8 cellular contexts compared by ENCODE assay signal in genomic region chr10:33336606-33337334, GRCh38. TPM values are rescaled to one million over a fixed set of nuclear protein-coding genes. Genes with fewer than 3 reads are reported as not detected.
A peak's percentile ranks its signal among the peaks of the same experiment; 100 is the strongest.
DNase-seq lines count a peak whose midpoint lies in the region; ATAC-seq, FAIRE-seq and TF ChIP-seq lines count a peak whose summit lies in the region.

No MANE protein-coding gene starts in this region.

- H3K79me2 ChIP-seq in HepG2 (ENCODE audit: insufficient read depth, low read length) = peaks cover 2% of the 10 kb centered on the region

- TF ChIP-seq CTCF in coronary artery (IDR thresholded peaks at IDR 0.05) (no peak), HepG2 (CRISPR knock-in tag; IDR thresholded peaks at IDR 0.05) (no peak), suprapubic skin (IDR thresholded peaks at IDR 0.05) (no peak)

- ATAC-seq in HepG2 (peak; percentile 7), GM18907 (IDR thresholded peaks at IDR 0.05; ENCODE audit: unreplicated experiment) (no peak)

- H3K27me3 ChIP-seq in HepG2 (ENCODE audit: control insufficient read depth in 1 of 2, insufficient read depth in 2 of 2, low read length in 2 of 2) = peaks cover 3 to 44% of the 10 kb centered on the region in 2 experiments; a peak in 4 of 5 replicates
- no peaks in the 10 kb centered on the region for H3K27me3 ChIP-seq in suprapubic skin

- peak; percentile 36 for DNase-seq in NCI-H526 treated with DMSO at 0.1 percent for 48 hours (lab: John Stamatoyannopoulos, UW)
- DNase-seq in coronary artery (ENCODE audit: low spot score) = peak; percentile 78
- DNase-seq in HepG2 (ENCODE audit: low spot score) = no peak
- DNase-seq in suprapubic skin (ENCODE audit: low spot score in 2 of 2) = peak in 1 of 2 donors; percentile 74
- DNase-seq in activated CD4-positive, CD25-positive, alpha-beta regulatory T cell (lab: John Stamatoyannopoulos, UW) = no peak
- no peak for DNase-seq in activated effector memory CD4-positive, alpha-beta T cell treated with anti-CD3 and anti-CD28 coated beads, Interleukin-2, amount 50 U/mL, for 16 hours

- intact Hi-C loops in HepG2 (cut with micrococcal nuclease; ENCODE audit: unreplicated experiment) = loop anchor here (10.0 kb wide), 2 partner anchors 738 to 958 kb away; no protein-coding TSS in a partner anchor

- POLR2A ChIA-PET in HepG2 (lab: Yijun Ruan, JAX) = no interaction called here

- peak overlapping the region; percentile 96 for H3K4me2 ChIP-seq in HepG2 (ENCODE audit: low read depth, low read length)

- 2% methylated on average over 18 of the region's 66 CpGs for WGBS in HepG2 (ENCODE audit: low lambda C conversion rate)
- WGBS in suprapubic skin = 8% methylated on average over 13 of the region's 66 CpGs

- H2AFZ ChIP-seq in HepG2 (ENCODE audit: low read length) = no peak overlapping the region

- CTCF ChIA-PET in HepG2 (lab: Yijun Ruan, JAX; ENCODE audit: low intra/inter-chr PET ratio, low total read pairs) = no interaction called here

- no peak for TF ChIP-seq RAD21 in HepG2 (CRISPR knock-in tag; IDR thresholded peaks at IDR 0.05)

- H3K4me3 ChIP-seq in coronary artery (peak overlapping the region; percentile 77), HepG2 (replicated peaks in 1 of 3; ENCODE audit: insufficient read depth in 1 of 3, low read depth in 2 of 3, low read length in 3 of 3) (peak overlapping the region; percentile 52 to 81 (median 66)), suprapubic skin (peak overlapping the region; percentile 77)

- no peaks in the 10 kb centered on the region for H4K20me1 ChIP-seq in HepG2 (ENCODE audit: insufficient read depth, low read length)

- H3K4me1 ChIP-seq in ES-I3 (ENCODE audit: insufficient read depth, low read length) (peaks cover 15% of the 10 kb centered on the region; the same call in 1 of the 2 replicates), HepG2 (ENCODE audit: insufficient read depth, low read length) (peaks cover 47% of the 10 kb centered on the region), suprapubic skin (peaks cover 46% of the 10 kb centered on the region)

- TF ChIP-seq EP300 in HepG2 (IDR thresholded peaks at IDR 0.05; ENCODE audit: low read depth in 2 of 2, low read length in 2 of 2) (no peak), HepG2 (CRISPR knock-in tag; IDR thresholded peaks at IDR 0.05; ENCODE audit: borderline replicate concordance) (no peak), suprapubic skin (IDR thresholded peaks at IDR 0.05) (no peak)

- H3K9ac ChIP-seq in ES-I3 (ENCODE audit: low read depth, low read length) (peak overlapping the region; percentile 63), HepG2 (ENCODE audit: insufficient read depth, low read depth, low read length) (0 out of 2 replicates have a peak overlapping the region, but pooled peaks have one; percentile 32)

- H3K27ac ChIP-seq in coronary artery (peak overlapping the region; percentile 90 to 93), HepG2 (ENCODE audit: extremely low read length, insufficient read depth, low read length) (no peak overlapping the region), suprapubic skin (peak overlapping the region; percentile 89)

- TF ChIP-seq POLR2A in HepG2 (IDR thresholded peaks at IDR 0.05; ENCODE audit: insufficient read depth in 1 of 2, low read depth in 2 of 2, low read length in 2 of 2) (no peak), suprapubic skin (IDR thresholded peaks at IDR 0.05) (no peak)

- H3K9me3 ChIP-seq in ES-I3 (ENCODE audit: control insufficient read depth, insufficient read depth, low read length) (no peaks in the 10 kb centered on the region; the same call in 1 of the 2 replicates), HepG2 (ENCODE audit: low read length) (no peaks in the 10 kb centered on the region), suprapubic skin (no peaks in the 10 kb centered on the region)

- H3K36me3 ChIP-seq in ES-I3 (ENCODE audit: insufficient read depth, low read length) (no peaks in the 10 kb centered on the region), HepG2 (replicated peaks in 1 of 2; ENCODE audit: control insufficient read depth in 1 of 2, insufficient read depth in 2 of 2, low read length in 2 of 2) (no peaks in the 10 kb centered on the region), suprapubic skin (no peaks in the 10 kb centered on the region)

- in situ Hi-C loops in HepG2 (cut with HindIII; ENCODE audit: extremely low pct_ligation_motif_present, low pct_unique_long_range_greater_than_20kb) = loop anchor here (10.0 to 25.0 kb wide), 3 partner anchors 788 to 1301 kb away; no protein-coding TSS in a partner anchor

- no TSS peak for BruUV-seq in HepG2 (replicated peaks; lab: Mats Ljungman, UMichigan)

- FAIRE-seq in HepG2 (lab: Jason Lieb, UNC) = no peak

TF ChIP-seq in HepG2, 621 proteins besides CTCF, POLR2A, EP300 and RAD21 (continues in another document):
- TF ChIP-seq, protein P1, sequence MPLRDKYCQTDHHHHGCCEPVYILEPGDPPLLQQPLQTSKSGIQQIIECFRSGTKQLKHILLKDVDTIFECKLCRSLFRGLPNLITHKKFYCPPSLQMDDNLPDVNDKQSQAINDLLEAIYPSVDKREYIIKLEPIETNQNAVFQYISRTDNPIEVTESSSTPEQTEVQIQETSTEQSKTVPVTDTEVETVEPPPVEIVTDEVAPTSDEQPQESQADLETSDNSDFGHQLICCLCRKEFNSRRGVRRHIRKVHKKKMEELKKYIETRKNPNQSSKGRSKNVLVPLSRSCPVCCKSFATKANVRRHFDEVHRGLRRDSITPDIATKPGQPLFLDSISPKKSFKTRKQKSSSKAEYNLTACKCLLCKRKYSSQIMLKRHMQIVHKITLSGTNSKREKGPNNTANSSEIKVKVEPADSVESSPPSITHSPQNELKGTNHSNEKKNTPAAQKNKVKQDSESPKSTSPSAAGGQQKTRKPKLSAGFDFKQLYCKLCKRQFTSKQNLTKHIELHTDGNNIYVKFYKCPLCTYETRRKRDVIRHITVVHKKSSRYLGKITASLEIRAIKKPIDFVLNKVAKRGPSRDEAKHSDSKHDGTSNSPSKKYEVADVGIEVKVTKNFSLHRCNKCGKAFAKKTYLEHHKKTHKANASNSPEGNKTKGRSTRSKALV (CRISPR knock-in tag; IDR thresholded peaks at IDR 0.05) = peak; percentile 61
- TF ChIP-seq GABPB1 (CRISPR knock-in tag; IDR thresholded peaks at IDR 0.05) = no peak; the same call in 1 of the 2 replicates
- no peak for TF ChIP-seq ZNF263 (CRISPR knock-in tag; IDR thresholded peaks at IDR 0.05)
- peak; percentile 71 for TF ChIP-seq MAFF (IDR thresholded peaks at IDR 0.05; ENCODE audit: low read depth, low read length)
- TF ChIP-seq XRCC5 (optimal IDR thresholded peaks at IDR 0.05; ENCODE audit: low read length) = peak; percentile 4
- no peak for TF ChIP-seq ZGPAT (CRISPR knock-in tag; IDR thresholded peaks at IDR 0.05)
- no peak for TF ChIP-seq REL (CRISPR knock-in tag; conservative IDR thresholded peaks at IDR 0.05)
- no peak for TF ChIP-seq HES4 (CRISPR knock-in tag; IDR thresholded peaks at IDR 0.05; ENCODE audit: borderline replicate concordance)
- no peak for TF ChIP-seq ZNF615 (CRISPR knock-in tag; IDR thresholded peaks at IDR 0.05; ENCODE audit: borderline replicate concordance)
- TF ChIP-seq, protein P2, sequence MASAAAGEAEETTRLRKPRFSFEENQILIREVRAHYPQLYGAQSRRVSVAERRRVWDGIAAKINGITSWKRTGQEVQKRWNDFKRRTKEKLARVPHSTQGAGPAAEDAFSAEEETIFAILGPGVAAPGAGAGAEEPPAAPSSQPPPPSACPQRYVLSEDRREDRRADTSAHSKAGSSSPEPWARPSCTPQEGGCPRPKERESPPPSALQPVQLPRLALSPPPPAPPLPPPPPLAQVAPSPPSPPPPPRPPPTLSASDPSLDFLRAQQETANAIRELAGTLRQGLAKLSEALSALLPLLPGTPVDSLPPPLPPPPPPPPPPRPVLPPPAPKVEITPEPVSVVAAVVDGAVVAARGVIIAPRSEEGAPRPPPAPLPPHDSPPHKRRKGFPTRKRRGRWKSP (CRISPR knock-in tag; IDR thresholded peaks at IDR 0.05) = peak; percentile 36; the same call in 1 of the 2 replicates

RNA-seq across cellular contexts. Expression of gene NRP1, which starts 2.3 kb away (rescaled TPM):
- total RNA-seq in HepG2 (2016; rRNA removed; fragmentation: Illumina TruSeq; extraction: Trizol) (3.7 and 5.8 TPM in 2 replicates), suprapubic skin (10 to 100 TPM in 3 of 4 donors, 1 to 10 TPM in 1; 9.5 to 23.7 (median 18.2) TPM)
- 0.40 and 0.62 TPM in 2 replicates for total RNA-seq in HepG2 (2016; cell fraction: cytosol; rRNA removed; fragmentation: Illumina TruSeq; extraction: Trizol; ENCODE audit: low read depth)
- total RNA-seq in HepG2 (2016; cell fraction: insoluble cytoplasmic fraction; rRNA removed; fragmentation: Illumina TruSeq; extraction: Trizol) = 2.3 and 7.2 TPM in 2 replicates
- 1.4 and 1.5 TPM in 2 replicates for total RNA-seq in HepG2 (2016; cell fraction: membrane; rRNA removed; fragmentation: Illumina TruSeq; extraction: Trizol)
- total RNA-seq in HepG2 (2016; cell fraction: nucleus; rRNA removed; fragmentation: Illumina TruSeq; extraction: Trizol) = 8.7 and 10.3 TPM in 2 replicates
- 5.3 and 5.8 TPM in 2 replicates for polyA plus RNA-seq in HepG2 (2011; rRNA removed)
- polyA plus RNA-seq in HepG2 (2011; cell fraction: cytosol; rRNA removed) = 3.6 and 4.6 TPM in 2 replicates
- polyA plus RNA-seq in HepG2 (2011; cell fraction: nucleus; rRNA removed) = 7.4 and 8.5 TPM in 2 replicates
- 7.2 and 14.9 TPM in 2 replicates for polyA plus RNA-seq in HepG2 (2012)
- polyA plus RNA-seq in HepG2 (2016; cell fraction: cytosol; fragmentation: Illumina TruSeq; extraction: Trizol; ENCODE audit: low read depth) = 0.29 and 0.38 TPM in 2 replicates
- 2.2 and 2.4 TPM in 2 replicates for polyA plus RNA-seq in HepG2 (2016; cell fraction: insoluble cytoplasmic fraction; fragmentation: Illumina TruSeq; extraction: Trizol; ENCODE audit: low read depth)
- 0.31 and 0.57 TPM in 2 replicates for polyA plus RNA-seq in HepG2 (2016; cell fraction: membrane; fragmentation: Illumina TruSeq; extraction: Trizol; ENCODE audit: low read depth)
- polyA plus RNA-seq in HepG2 (2016; cell fraction: nucleus; fragmentation: Illumina TruSeq; extraction: Trizol; ENCODE audit: insufficient read depth, low read depth) = 6.3 and 7.6 TPM in 2 replicates
- 10.2 and 16.5 TPM in 2 replicates for polyA minus RNA-seq in HepG2 (2011; rRNA and poly(A)+ RNA removed; ENCODE audit: low replicate concordance)
- polyA minus RNA-seq in HepG2 (2011; cell fraction: cytosol; rRNA and poly(A)+ RNA removed) = 12.9 and 14.9 TPM in 2 replicates
- polyA minus RNA-seq in HepG2 (2011; cell fraction: nucleus; rRNA and poly(A)+ RNA removed) = 20.0 and 24.4 TPM in 2 replicates

Comparison
In these comparisons a context has a peak if more than half of its experiments do, and no peak if none do; other contexts are left out.
1. DNase-seq: peak in NCI-H526 treated with DMSO at 0.1 percent for 48 hours (single experiment) and coronary artery (single experiment); none in HepG2 (single experiment), activated CD4-positive, CD25-positive, alpha-beta regulatory T cell (0 of 4) and activated effector memory CD4-positive, alpha-beta T cell treated with anti-CD3 and anti-CD28 coated beads, Interleukin-2, amount 50 U/mL, for 16 hours (single experiment).
2. Peak in every context shown above with its lines, with median percentiles within 50 percentile points of each other: H3K4me3 ChIP-seq.